22 cellular contexts compared by ENCODE assay signal in the genomic region with DNA sequence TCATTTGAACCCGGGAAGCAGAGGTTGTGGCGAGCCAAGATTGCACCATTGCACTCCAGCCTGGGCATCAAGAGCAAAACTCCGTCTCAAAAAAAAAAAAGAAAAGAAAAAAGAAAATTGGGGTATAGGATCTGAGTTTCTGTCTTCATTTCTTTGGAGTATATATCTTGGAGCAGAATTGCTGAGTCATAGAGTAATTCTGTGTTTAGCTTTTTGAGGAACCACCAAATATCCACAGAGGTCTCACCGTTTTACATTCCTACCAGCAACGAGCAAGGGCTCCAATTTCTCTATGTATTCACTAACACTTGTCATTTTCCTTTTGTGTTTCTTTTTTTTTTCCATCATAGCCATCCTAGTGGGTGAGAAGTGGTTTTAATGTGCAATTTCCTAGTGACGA.
"Had no signal": no experiment of that assay in that cellular context is flagged by ENCODE, and none has a peak within 500 bp of the region (broad histone marks: within the 10 kb centered on the region; RNA-seq: fewer than 3 reads in every experiment).

No MANE protein-coding gene starts in this region.

- ATAC-seq: activated CD4-positive, alpha-beta T cell treated with anti-CD3 and anti-CD28 coated beads for 36 hours; activated T-cell treated with anti-CD3 and anti-CD28 coated beads, Interleukin-2, amount 50 U/mL, for 72 hours; Right ventricle myocardium inferior had no signal

- DNase-seq: activated CD4-positive, alpha-beta memory T cell treated with anti-CD3 and anti-CD28 coated beads, Interleukin-2, amount 10 ng/mL, durations not matched to agents 7 days and 5 days; activated CD4-positive, alpha-beta T cell treated with anti-CD3 and anti-CD28 coated beads for 36 hours; activated CD4-positive, alpha-beta T cell treated with anti-CD3 and anti-CD28 coated beads, Interleukin-2, amount 50 U/mL, for 1 hour; activated naive CD4-positive, alpha-beta T cell treated with anti-CD3 and anti-CD28 coated beads, Interleukin-2, amount 50 U/mL, for 16 hours; activated naive CD8-positive, alpha-beta T cell treated with anti-CD3 and anti-CD28 coated beads, Interleukin-2, amount 10 ng/mL, durations not matched to agents 7 days and 5 days; activated T-cell treated with anti-CD3 and anti-CD28 coated beads for 4 hours; activated T-cell treated with anti-CD3 and anti-CD28 coated beads, Interleukin-2, amount 50 U/mL, for 72 hours; adrenal gland; anterior cingulate cortex; cerebellar nuclear complex; Karpas-422; MM.1S; NCI-H1105; NCI-H1436; NCI-H1694 treated with DMSO at 0.1 percent for 48 hours; NCI-H2029 treated with DMSO at 0.1 percent for 48 hours; NCI-H345; NCI-H510A; NCI-H526 treated with DMSO at 0.1 percent for 48 hours; RPMI8226; WERI-Rb-1 had no signal
